ENCODE assay signal across 1 cellular context in the genomic region with DNA sequence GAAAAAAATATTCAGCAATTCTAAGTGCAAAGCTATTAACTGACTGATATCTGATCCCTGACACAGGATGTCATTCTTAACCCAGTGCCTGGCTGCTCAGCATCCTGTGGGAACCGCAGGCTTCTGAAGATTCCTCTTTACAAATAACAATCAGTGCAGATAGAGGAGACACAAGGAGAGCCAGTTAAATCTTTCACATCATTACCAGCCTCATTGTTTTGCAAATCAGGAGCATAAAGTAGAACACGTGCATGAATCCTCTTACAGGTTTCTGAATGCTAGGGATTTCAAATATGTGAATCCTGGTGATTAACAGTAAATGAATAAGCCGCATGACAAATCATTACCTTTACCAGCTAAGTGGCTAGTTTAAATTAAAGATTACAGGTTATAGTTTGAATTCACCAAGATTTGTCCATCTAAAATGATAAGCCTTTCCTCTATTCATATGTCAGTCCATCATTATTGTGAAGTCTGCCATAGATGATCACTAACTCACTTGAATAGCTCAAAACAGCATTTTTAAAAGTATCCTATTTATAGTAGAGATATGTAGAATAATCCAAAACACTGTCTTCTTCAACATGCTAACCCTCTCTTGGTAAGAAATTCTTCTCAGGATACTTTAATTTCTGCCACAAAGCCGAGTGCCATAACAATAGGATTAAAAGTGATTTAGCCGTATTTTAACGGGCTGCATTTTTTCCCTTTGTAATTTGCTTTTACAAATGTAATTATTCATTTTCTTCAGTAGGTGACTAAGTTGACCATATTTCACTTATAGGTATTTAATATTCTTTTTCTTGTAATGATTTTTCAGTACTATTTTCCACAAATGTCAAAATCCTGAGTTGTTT.
TF ChIP-seq lines count a peak whose summit lies in the region.

No MANE protein-coding gene starts in this region.

TF ChIP-seq in H1, 55 proteins besides CTCF, POLR2A, EP300 and RAD21:
- TF ChIP-seq TEAD4 (IDR thresholded peaks at IDR 0.05; ENCODE audit: low read depth, low read length) (peak; percentile 88; the same call in 1 of the 2 replicates), KDM5A (IDR thresholded peaks at IDR 0.05; ENCODE audit: low read length) (no peak), EZH2 (IDR thresholded peaks at IDR 0.05; ENCODE audit: low read depth, low read length, severe bottlenecking) (no peak), SUZ12 (IDR thresholded peaks at IDR 0.05; ENCODE audit: low read length) (no peak), TBP (IDR thresholded peaks at IDR 0.05; ENCODE audit: low read depth, low read length) (no peak), RNF2 (IDR thresholded peaks at IDR 0.05; ENCODE audit: borderline replicate concordance, low read depth, low read length, missing control alignments, poor library complexity, severe bottlenecking) (no peak), RXRA (IDR thresholded peaks at IDR 0.05; ENCODE audit: insufficient read depth, low read depth, low read length) (no peak), MAFK (IDR thresholded peaks at IDR 0.05; ENCODE audit: low read depth, low read length) (no peak), SIRT6 (IDR thresholded peaks at IDR 0.05; ENCODE audit: low read length) (no peak), ZNF274 (IDR thresholded peaks at IDR 0.05; ENCODE audit: borderline replicate concordance, extremely low read depth, low read length) (no peak), PHF8 (conservative IDR thresholded peaks at IDR 0.05; ENCODE audit: low read depth, low read length) (no peak), BCL11A (IDR thresholded peaks at IDR 0.05; ENCODE audit: low read depth in 2 of 2, low read length in 2 of 2) (peak; percentile 91 to 93), SAP30 (IDR thresholded peaks at IDR 0.05; ENCODE audit: insufficient read depth, insufficient replicate concordance, low read length) (no peak), JUN (IDR thresholded peaks at IDR 0.05; ENCODE audit: low read depth, low read length) (no peak), SP2 (IDR thresholded peaks at IDR 0.05; ENCODE audit: low read length) (no peak), POU5F1 (IDR thresholded peaks at IDR 0.05; ENCODE audit: low read depth, low read length) (peak; percentile 66), FOSL1 (IDR thresholded peaks at IDR 0.05; ENCODE audit: insufficient read depth, low read depth, low read length) (no peak), SP4 (IDR thresholded peaks at IDR 0.05; ENCODE audit: low read length) (no peak), KDM1A (IDR thresholded peaks at IDR 0.05; ENCODE audit: borderline replicate concordance, low read length) (no peak), TAF7 (optimal IDR thresholded peaks at IDR 0.05; ENCODE audit: borderline replicate concordance, low read depth, low read length) (no peak), GTF2F1 (IDR thresholded peaks at IDR 0.05; ENCODE audit: borderline replicate concordance, low read depth, low read length) (no peak), SIN3A (conservative IDR thresholded peaks at IDR 0.05 in 1 of 2, IDR thresholded peaks at IDR 0.05 in 1 of 2; ENCODE audit: low read depth in 1 of 2, low read length in 2 of 2) (no peak), CHD1 (IDR thresholded peaks at IDR 0.05; ENCODE audit: low read depth, low read length) (no peak), SIX5 (IDR thresholded peaks at IDR 0.05; ENCODE audit: low read depth, low read length) (no peak), EGR1 (IDR thresholded peaks at IDR 0.05; ENCODE audit: borderline replicate concordance, low read depth, low read length) (no peak), CBX5 (IDR thresholded peaks at IDR 0.05; ENCODE audit: low read depth, low read length) (no peak), CTBP2 (IDR thresholded peaks at IDR 0.05; ENCODE audit: borderline replicate concordance, insufficient read depth, insufficient read length, low read length) (no peak), GABPA (IDR thresholded peaks at IDR 0.05; ENCODE audit: borderline replicate concordance, insufficient read depth, low read length) (no peak), BACH1 (IDR thresholded peaks at IDR 0.05; ENCODE audit: low read length) (no peak), NANOG (IDR thresholded peaks at IDR 0.05; ENCODE audit: insufficient read depth, low read depth, low read length, poor library complexity, severe bottlenecking) (peak; percentile 98), BRCA1 (IDR thresholded peaks at IDR 0.05; ENCODE audit: low read depth, low read length) (no peak), RFX5 (IDR thresholded peaks at IDR 0.05; ENCODE audit: borderline replicate concordance, low read depth, low read length) (no peak), NRF1 (IDR thresholded peaks at IDR 0.05; ENCODE audit: low read depth, low read length) (no peak), POLR2AphosphoS5 (IDR thresholded peaks at IDR 0.05; ENCODE audit: low read depth, low read length) (no peak), SP1 (IDR thresholded peaks at IDR 0.05; ENCODE audit: low read depth, low read length) (peak; percentile 76), TCF12 (IDR thresholded peaks at IDR 0.05; ENCODE audit: low read depth, low read length) (peak; percentile 67; the same call in 1 of the 2 replicates), ATF3 (IDR thresholded peaks at IDR 0.05; ENCODE audit: insufficient read depth, low read depth, low read length) (no peak), ASH2L (IDR thresholded peaks at IDR 0.05; ENCODE audit: low read length) (no peak), KDM4A (IDR thresholded peaks at IDR 0.05; ENCODE audit: low read depth, low read length, severe bottlenecking) (no peak), CBX8 (IDR thresholded peaks at IDR 0.05; ENCODE audit: borderline replicate concordance, low read depth, low read length) (no peak), CREB1 (IDR thresholded peaks at IDR 0.05) (no peak), JUND (IDR thresholded peaks at IDR 0.05; ENCODE audit: low read length) (peak; percentile 23; the same call in 1 of the 2 replicates), HDAC6 (IDR thresholded peaks at IDR 0.05; ENCODE audit: low read depth, low read length) (no peak), YY1 (IDR thresholded peaks at IDR 0.05; ENCODE audit: low read depth, low read length) (no peak), RBBP5 (IDR thresholded peaks at IDR 0.05; ENCODE audit: borderline replicate concordance, low read depth, low read length) (no peak), TAF1 (IDR thresholded peaks at IDR 0.05; ENCODE audit: low read depth, low read length) (no peak), CEBPB (IDR thresholded peaks at IDR 0.05; ENCODE audit: low read depth, low read length) (no peak), CHD2 (IDR thresholded peaks at IDR 0.05; ENCODE audit: low read length) (no peak), HDAC2 (IDR thresholded peaks at IDR 0.05; ENCODE audit: borderline replicate concordance in 1 of 2, low read depth in 2 of 2, low read length in 2 of 2) (peak in 1 of 2 experiments; percentile 84; a peak in 2 of 4 replicates)
- TF ChIP-seq, protein P1, sequence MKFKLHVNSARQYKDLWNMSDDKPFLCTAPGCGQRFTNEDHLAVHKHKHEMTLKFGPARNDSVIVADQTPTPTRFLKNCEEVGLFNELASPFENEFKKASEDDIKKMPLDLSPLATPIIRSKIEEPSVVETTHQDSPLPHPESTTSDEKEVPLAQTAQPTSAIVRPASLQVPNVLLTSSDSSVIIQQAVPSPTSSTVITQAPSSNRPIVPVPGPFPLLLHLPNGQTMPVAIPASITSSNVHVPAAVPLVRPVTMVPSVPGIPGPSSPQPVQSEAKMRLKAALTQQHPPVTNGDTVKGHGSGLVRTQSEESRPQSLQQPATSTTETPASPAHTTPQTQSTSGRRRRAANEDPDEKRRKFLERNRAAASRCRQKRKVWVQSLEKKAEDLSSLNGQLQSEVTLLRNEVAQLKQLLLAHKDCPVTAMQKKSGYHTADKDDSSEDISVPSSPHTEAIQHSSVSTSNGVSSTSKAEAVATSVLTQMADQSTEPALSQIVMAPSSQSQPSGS (IDR thresholded peaks at IDR 0.05; ENCODE audit: low read length) = peak; percentile 67; the same call in 1 of the 2 replicates
- TF ChIP-seq, protein P2, sequence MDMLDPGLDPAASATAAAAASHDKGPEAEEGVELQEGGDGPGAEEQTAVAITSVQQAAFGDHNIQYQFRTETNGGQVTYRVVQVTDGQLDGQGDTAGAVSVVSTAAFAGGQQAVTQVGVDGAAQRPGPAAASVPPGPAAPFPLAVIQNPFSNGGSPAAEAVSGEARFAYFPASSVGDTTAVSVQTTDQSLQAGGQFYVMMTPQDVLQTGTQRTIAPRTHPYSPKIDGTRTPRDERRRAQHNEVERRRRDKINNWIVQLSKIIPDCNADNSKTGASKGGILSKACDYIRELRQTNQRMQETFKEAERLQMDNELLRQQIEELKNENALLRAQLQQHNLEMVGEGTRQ (IDR thresholded peaks at IDR 0.05; ENCODE audit: low read length) = no peak
- TF ChIP-seq, protein P3, sequence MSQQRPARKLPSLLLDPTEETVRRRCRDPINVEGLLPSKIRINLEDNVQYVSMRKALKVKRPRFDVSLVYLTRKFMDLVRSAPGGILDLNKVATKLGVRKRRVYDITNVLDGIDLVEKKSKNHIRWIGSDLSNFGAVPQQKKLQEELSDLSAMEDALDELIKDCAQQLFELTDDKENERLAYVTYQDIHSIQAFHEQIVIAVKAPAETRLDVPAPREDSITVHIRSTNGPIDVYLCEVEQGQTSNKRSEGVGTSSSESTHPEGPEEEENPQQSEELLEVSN (IDR thresholded peaks at IDR 0.05) = no peak
- TF ChIP-seq, protein P4, sequence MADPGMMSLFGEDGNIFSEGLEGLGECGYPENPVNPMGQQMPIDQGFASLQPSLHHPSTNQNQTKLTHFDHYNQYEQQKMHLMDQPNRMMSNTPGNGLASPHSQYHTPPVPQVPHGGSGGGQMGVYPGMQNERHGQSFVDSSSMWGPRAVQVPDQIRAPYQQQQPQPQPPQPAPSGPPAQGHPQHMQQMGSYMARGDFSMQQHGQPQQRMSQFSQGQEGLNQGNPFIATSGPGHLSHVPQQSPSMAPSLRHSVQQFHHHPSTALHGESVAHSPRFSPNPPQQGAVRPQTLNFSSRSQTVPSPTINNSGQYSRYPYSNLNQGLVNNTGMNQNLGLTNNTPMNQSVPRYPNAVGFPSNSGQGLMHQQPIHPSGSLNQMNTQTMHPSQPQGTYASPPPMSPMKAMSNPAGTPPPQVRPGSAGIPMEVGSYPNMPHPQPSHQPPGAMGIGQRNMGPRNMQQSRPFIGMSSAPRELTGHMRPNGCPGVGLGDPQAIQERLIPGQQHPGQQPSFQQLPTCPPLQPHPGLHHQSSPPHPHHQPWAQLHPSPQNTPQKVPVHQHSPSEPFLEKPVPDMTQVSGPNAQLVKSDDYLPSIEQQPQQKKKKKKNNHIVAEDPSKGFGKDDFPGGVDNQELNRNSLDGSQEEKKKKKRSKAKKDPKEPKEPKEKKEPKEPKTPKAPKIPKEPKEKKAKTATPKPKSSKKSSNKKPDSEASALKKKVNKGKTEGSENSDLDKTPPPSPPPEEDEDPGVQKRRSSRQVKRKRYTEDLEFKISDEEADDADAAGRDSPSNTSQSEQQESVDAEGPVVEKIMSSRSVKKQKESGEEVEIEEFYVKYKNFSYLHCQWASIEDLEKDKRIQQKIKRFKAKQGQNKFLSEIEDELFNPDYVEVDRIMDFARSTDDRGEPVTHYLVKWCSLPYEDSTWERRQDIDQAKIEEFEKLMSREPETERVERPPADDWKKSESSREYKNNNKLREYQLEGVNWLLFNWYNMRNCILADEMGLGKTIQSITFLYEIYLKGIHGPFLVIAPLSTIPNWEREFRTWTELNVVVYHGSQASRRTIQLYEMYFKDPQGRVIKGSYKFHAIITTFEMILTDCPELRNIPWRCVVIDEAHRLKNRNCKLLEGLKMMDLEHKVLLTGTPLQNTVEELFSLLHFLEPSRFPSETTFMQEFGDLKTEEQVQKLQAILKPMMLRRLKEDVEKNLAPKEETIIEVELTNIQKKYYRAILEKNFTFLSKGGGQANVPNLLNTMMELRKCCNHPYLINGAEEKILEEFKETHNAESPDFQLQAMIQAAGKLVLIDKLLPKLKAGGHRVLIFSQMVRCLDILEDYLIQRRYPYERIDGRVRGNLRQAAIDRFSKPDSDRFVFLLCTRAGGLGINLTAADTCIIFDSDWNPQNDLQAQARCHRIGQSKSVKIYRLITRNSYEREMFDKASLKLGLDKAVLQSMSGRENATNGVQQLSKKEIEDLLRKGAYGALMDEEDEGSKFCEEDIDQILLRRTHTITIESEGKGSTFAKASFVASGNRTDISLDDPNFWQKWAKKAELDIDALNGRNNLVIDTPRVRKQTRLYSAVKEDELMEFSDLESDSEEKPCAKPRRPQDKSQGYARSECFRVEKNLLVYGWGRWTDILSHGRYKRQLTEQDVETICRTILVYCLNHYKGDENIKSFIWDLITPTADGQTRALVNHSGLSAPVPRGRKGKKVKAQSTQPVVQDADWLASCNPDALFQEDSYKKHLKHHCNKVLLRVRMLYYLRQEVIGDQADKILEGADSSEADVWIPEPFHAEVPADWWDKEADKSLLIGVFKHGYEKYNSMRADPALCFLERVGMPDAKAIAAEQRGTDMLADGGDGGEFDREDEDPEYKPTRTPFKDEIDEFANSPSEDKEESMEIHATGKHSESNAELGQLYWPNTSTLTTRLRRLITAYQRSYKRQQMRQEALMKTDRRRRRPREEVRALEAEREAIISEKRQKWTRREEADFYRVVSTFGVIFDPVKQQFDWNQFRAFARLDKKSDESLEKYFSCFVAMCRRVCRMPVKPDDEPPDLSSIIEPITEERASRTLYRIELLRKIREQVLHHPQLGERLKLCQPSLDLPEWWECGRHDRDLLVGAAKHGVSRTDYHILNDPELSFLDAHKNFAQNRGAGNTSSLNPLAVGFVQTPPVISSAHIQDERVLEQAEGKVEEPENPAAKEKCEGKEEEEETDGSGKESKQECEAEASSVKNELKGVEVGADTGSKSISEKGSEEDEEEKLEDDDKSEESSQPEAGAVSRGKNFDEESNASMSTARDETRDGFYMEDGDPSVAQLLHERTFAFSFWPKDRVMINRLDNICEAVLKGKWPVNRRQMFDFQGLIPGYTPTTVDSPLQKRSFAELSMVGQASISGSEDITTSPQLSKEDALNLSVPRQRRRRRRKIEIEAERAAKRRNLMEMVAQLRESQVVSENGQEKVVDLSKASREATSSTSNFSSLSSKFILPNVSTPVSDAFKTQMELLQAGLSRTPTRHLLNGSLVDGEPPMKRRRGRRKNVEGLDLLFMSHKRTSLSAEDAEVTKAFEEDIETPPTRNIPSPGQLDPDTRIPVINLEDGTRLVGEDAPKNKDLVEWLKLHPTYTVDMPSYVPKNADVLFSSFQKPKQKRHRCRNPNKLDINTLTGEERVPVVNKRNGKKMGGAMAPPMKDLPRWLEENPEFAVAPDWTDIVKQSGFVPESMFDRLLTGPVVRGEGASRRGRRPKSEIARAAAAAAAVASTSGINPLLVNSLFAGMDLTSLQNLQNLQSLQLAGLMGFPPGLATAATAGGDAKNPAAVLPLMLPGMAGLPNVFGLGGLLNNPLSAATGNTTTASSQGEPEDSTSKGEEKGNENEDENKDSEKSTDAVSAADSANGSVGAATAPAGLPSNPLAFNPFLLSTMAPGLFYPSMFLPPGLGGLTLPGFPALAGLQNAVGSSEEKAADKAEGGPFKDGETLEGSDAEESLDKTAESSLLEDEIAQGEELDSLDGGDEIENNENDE (IDR thresholded peaks at IDR 0.05; ENCODE audit: insufficient replicate concordance, low read length) = peak; percentile 96
- TF ChIP-seq, protein P5, sequence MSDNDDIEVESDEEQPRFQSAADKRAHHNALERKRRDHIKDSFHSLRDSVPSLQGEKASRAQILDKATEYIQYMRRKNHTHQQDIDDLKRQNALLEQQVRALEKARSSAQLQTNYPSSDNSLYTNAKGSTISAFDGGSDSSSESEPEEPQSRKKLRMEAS (IDR thresholded peaks at IDR 0.05) = peak; percentile 23; the same call in 1 of the 2 replicates
